In genomic region chr15:77387355-77388105, GRCh38 we compare ENCODE assay signal across 22 cellular contexts. TPM values are rescaled to one million over a fixed set of nuclear protein-coding genes. Genes with fewer than 3 reads are reported as not detected.
DNase-seq lines count a peak whose midpoint lies in the region; ATAC-seq and TF ChIP-seq lines count a peak whose summit lies in the region.
"Had no signal": no experiment of that assay in that cellular context is flagged by ENCODE, and none has a peak within 500 bp of the region (broad histone marks: within the 10 kb centered on the region; RNA-seq: fewer than 3 reads in every experiment).

No MANE protein-coding gene starts in this region.

- no peak overlapping the region for H3K4me3 Mint-ChIP-seq in stimulated activated memory B cell treated with anti-CD40 and anti-IgM and Interleukin-4, amounts not matched to agents 10 μg/mL and 1 μg/mL and 100 μg/mL, for 72 hours
- H3K4me3 Mint-ChIP-seq: activated CD4-positive, alpha-beta T cell treated with anti-CD3 and anti-CD28 coated beads for 36 hours; activated CD8-positive, alpha-beta memory T cell treated with anti-CD3 and anti-CD28 coated beads, Interleukin-2, amount 10 ng/mL, durations not matched to agents 7 days and 5 days; CD8-positive, alpha-beta memory T cell; central memory CD8-positive, alpha-beta T cell; naive B cell; stimulated activated effector memory CD8-positive, alpha-beta T cell treated with anti-CD3 and anti-CD28 coated beads, Interleukin-12 subunit alpha, Interleukin-12 subunit beta, amount 100 ng/mL, for 72 hours had no signal

- DNase-seq in AG10803 (ENCODE audit: low read depth) (peak; percentile 18), M059J (ENCODE audit: low read depth) (peak; percentile 42), fibroblast of the aortic adventitia (ENCODE audit: low read depth) (peak; percentile 13), left colon (no peak)
- DNase-seq: activated CD4-positive, alpha-beta T cell treated with anti-CD3 and anti-CD28 coated beads for 36 hours; activated CD8-positive, alpha-beta memory T cell treated with anti-CD3 and anti-CD28 coated beads, Interleukin-2, amount 10 ng/mL, durations not matched to agents 7 days and 5 days; amniotic stem cell; CD8-positive, alpha-beta memory T cell; DMS79; naive B cell; NCI-H1048; NCI-H2029 treated with DMSO at 0.1 percent for 48 hours; right lobe of liver had no signal

- intact Hi-C loops in left colon (cut with DNase I, micrococcal nuclease), result no loop called here

- peaks cover 66% of the 10 kb centered on the region for H3K4me1 Mint-ChIP-seq in stimulated activated memory B cell treated with anti-CD40 and anti-IgM and Interleukin-4, amounts not matched to agents 10 μg/mL and 1 μg/mL and 100 μg/mL, for 72 hours
- H3K4me1 Mint-ChIP-seq: central memory CD8-positive, alpha-beta T cell had no signal

- no peaks in the 10 kb centered on the region for H3K27me3 Mint-ChIP-seq in stimulated activated memory B cell treated with anti-CD40 and anti-IgM and Interleukin-4, amounts not matched to agents 10 μg/mL and 1 μg/mL and 100 μg/mL, for 72 hours
- H3K27me3 Mint-ChIP-seq: activated CD4-positive, alpha-beta T cell treated with anti-CD3 and anti-CD28 coated beads for 36 hours; activated CD8-positive, alpha-beta memory T cell treated with anti-CD3 and anti-CD28 coated beads, Interleukin-2, amount 10 ng/mL, durations not matched to agents 7 days and 5 days; CD8-positive, alpha-beta memory T cell; central memory CD8-positive, alpha-beta T cell; naive B cell had no signal

- ATAC-seq in SK-N-SH treated with all-trans-retinoic acid at 6 μM for 48 hours (peak; percentile 42), HG02763 (IDR thresholded peaks at IDR 0.05; ENCODE audit: unreplicated experiment) (no peak), GM18870 (IDR thresholded peaks at IDR 0.05; ENCODE audit: unreplicated experiment) (no peak), left colon (no peak)
- no peak for ATAC-seq in stimulated activated memory B cell treated with anti-CD40 and anti-IgM and Interleukin-4, amounts not matched to agents 10 μg/mL and 1 μg/mL and 100 μg/mL, for 72 hours
- ATAC-seq: activated CD4-positive, alpha-beta T cell treated with anti-CD3 and anti-CD28 coated beads for 36 hours; activated CD8-positive, alpha-beta memory T cell treated with anti-CD3 and anti-CD28 coated beads, Interleukin-2, amount 10 ng/mL, durations not matched to agents 7 days and 5 days; Panc1; right lobe of liver; stimulated activated effector memory CD8-positive, alpha-beta T cell treated with anti-CD3 and anti-CD28 coated beads, Interleukin-12 subunit alpha, Interleukin-12 subunit beta, amount 100 ng/mL, for 72 hours had no signal

- H3K9me3 Mint-ChIP-seq in stimulated activated memory B cell treated with anti-CD40 and anti-IgM and Interleukin-4, amounts not matched to agents 10 μg/mL and 1 μg/mL and 100 μg/mL, for 72 hours, result no peaks in the 10 kb centered on the region
- H3K9me3 Mint-ChIP-seq: CD8-positive, alpha-beta memory T cell; central memory CD8-positive, alpha-beta T cell; naive B cell; stimulated activated effector memory CD8-positive, alpha-beta T cell treated with anti-CD3 and anti-CD28 coated beads, Interleukin-12 subunit alpha, Interleukin-12 subunit beta, amount 100 ng/mL, for 72 hours had no signal

- TF ChIP-seq CTCF in AG10803 (conservative IDR thresholded peaks at IDR 0.05; ENCODE audit: low read length) (no peak), fibroblast of the aortic adventitia (IDR thresholded peaks at IDR 0.05; ENCODE audit: insufficient read depth, low read length) (no peak)

- no peak overlapping the region for H3K27ac Mint-ChIP-seq in stimulated activated memory B cell treated with anti-CD40 and anti-IgM and Interleukin-4, amounts not matched to agents 10 μg/mL and 1 μg/mL and 100 μg/mL, for 72 hours
- H3K27ac Mint-ChIP-seq: activated CD4-positive, alpha-beta T cell treated with anti-CD3 and anti-CD28 coated beads for 36 hours; activated CD8-positive, alpha-beta memory T cell treated with anti-CD3 and anti-CD28 coated beads, Interleukin-2, amount 10 ng/mL, durations not matched to agents 7 days and 5 days; stimulated activated effector memory CD8-positive, alpha-beta T cell treated with anti-CD3 and anti-CD28 coated beads, Interleukin-12 subunit alpha, Interleukin-12 subunit beta, amount 100 ng/mL, for 72 hours had no signal

- no peaks in the 10 kb centered on the region for H3K36me3 Mint-ChIP-seq in stimulated activated memory B cell treated with anti-CD40 and anti-IgM and Interleukin-4, amounts not matched to agents 10 μg/mL and 1 μg/mL and 100 μg/mL, for 72 hours
- H3K36me3 Mint-ChIP-seq: activated CD8-positive, alpha-beta memory T cell treated with anti-CD3 and anti-CD28 coated beads, Interleukin-2, amount 10 ng/mL, durations not matched to agents 7 days and 5 days; CD8-positive, alpha-beta memory T cell; naive B cell; stimulated activated effector memory CD8-positive, alpha-beta T cell treated with anti-CD3 and anti-CD28 coated beads, Interleukin-12 subunit alpha, Interleukin-12 subunit beta, amount 100 ng/mL, for 72 hours had no signal

- H3K4me3 ChIP-seq in AG10803 (ENCODE audit: low read length), result no peak overlapping the region
- H3K4me3 ChIP-seq in fibroblast of the aortic adventitia (ENCODE audit: low read depth, low read length), result no peak overlapping the region
- H3K4me3 ChIP-seq: esophagus muscularis mucosa, right lobe of liver, thoracic aorta had no signal

TF ChIP-seq in SK-N-SH treated with all-trans-retinoic acid at 6 μM for 48 hours, 23 proteins besides CTCF, POLR2A, EP300 and RAD21:
- TF ChIP-seq ZFP30 (CRISPR knock-in tag; IDR thresholded peaks at IDR 0.05) (no peak), PPARA (CRISPR knock-in tag; IDR thresholded peaks at IDR 0.05; ENCODE audit: borderline replicate concordance) (no peak), GLIS3 (CRISPR knock-in tag; IDR thresholded peaks at IDR 0.05) (no peak)
TF ChIP-seq in SK-N-SH treated with all-trans-retinoic acid at 6 μM for 48 hours: peak in this region for 0.

RNA-seq across cellular contexts. Expression of gene PEAK1, which starts 32.4 kb away (rescaled TPM):
- total RNA-seq in M059J (2014; rRNA removed; shearing (Covaris generic)), result 10.3 and 12.4 TPM in 2 replicates
- total RNA-seq in fibroblast of the aortic adventitia (ENCODE audit: low replicate concordance) (52.8 and 98.2 TPM in 2 replicates), left colon (10 to 100 TPM; 57.0 to 57.5 TPM)

RNA-seq across cellular contexts. Expression of gene HMG20A, which starts 33.2 kb away (rescaled TPM):
- 23.6 and 51.2 TPM in 2 replicates for total RNA-seq in M059J (2014; rRNA removed; shearing (Covaris generic))
- total RNA-seq in fibroblast of the aortic adventitia (ENCODE audit: low replicate concordance) (28.7 and 33.3 TPM in 2 replicates), left colon (10 to 100 TPM; 30.6 to 31.6 TPM)

Comparison
In these comparisons a context has a peak if more than half of its experiments do, and no peak if none do; other contexts are left out.
1. DNase-seq: peak in AG10803 (single experiment), M059J (single experiment) and fibroblast of the aortic adventitia (single experiment); none in left colon (0 of 2).